Comparison of ENCODE assay signal across 10 cellular contexts in the genomic region with DNA sequence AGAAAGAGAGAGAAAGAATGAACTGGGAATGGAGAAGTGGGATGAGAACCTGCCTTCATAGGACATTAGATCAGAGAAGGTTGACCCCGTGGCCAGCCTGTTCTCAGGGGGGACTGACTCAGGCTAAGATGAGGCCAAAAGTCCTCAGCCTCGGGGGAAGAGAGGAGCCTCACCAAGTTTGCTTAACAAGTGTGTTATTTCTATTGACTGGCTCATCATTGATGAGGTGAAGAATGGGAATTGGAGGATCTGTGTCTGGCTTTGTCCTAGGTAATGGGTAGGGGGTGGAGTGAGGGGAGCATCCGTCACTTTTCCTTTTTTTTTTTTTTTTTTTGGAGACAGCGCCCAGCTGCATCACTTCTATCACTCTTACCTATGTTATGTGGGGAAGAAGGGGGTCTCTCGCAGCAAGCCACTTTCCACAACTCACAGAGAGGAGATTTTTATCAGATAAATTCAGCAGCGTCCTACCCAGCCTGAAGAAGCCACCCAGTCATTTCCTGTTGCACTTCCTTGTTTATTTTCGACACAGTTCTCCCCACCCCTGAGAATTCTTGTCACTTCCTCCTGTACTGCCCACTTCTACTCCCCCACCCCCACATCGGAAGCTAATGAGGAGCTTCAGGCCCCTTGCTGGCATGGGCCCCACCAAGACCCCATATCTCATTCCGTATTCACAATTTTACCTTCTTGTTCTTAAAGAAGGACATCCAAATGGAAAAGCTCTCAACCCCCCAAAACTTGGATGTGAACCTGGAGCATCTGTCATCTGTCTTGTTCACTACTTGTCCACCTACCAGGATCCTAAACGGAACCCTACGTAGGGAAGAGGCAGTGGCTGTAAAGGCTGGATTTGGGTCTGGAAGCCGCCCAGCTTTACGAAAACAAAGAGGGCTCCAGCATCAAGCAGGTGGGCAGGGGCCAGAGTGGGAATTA. TPM values are rescaled to one million over a fixed set of nuclear protein-coding genes. Genes with fewer than 3 reads are reported as not detected.
A peak's percentile ranks its signal among the peaks of the same experiment; 100 is the strongest.
DNase-seq lines count a peak whose midpoint lies in the region; ATAC-seq and TF ChIP-seq lines count a peak whose summit lies in the region.
"Had no signal": no experiment of that assay in that cellular context is flagged by ENCODE, and none has a peak within 500 bp of the region (broad histone marks: within the 10 kb centered on the region; RNA-seq: fewer than 3 reads in every experiment).

No MANE protein-coding gene starts in this region.

- DNase-seq in DMS153 (lab: John Stamatoyannopoulos, UW) (peak; percentile 6), DMS153 treated with DMSO at 0.1 percent for 48 hours (lab: John Stamatoyannopoulos, UW; ENCODE audit: unreplicated experiment) (no peak), SIG-M5 (lab: John Stamatoyannopoulos, UW) (peak; percentile 47), prostate gland (ENCODE audit: low spot score) (no peak), KG1 (lab: John Stamatoyannopoulos, UW) (no peak)

- no peak for TF ChIP-seq POLR2A in prostate gland (IDR thresholded peaks at IDR 0.05)

- TF ChIP-seq CTCF in prostate gland (IDR thresholded peaks at IDR 0.05): no peak

- H3K9me3 ChIP-seq in duodenal mucosa (ENCODE audit: control insufficient read depth in 1 of 2, low read length in 2 of 2) (no peaks in the 10 kb centered on the region), prostate gland (no peaks in the 10 kb centered on the region)

- H3K27ac ChIP-seq in duodenal mucosa (ENCODE audit: low read depth, low read length): peak overlapping the region; percentile 50
- H3K27ac ChIP-seq in prostate gland: peak overlapping the region; percentile 26 to 88
- H3K27ac ChIP-seq: 22Rv1, SK-N-MC had no signal

- H3K4me3 ChIP-seq in duodenal mucosa (ENCODE audit: low read depth in 1 of 2, low read length in 2 of 2): peak overlapping the region in 1 of 2 donors; percentile 43
- H3K4me3 ChIP-seq in prostate gland: no peak overlapping the region
- H3K4me3 ChIP-seq: SK-N-MC had no signal

- WGBS in prostate gland: 68% methylated on average over 13 of the region's 13 CpGs

- intact Hi-C loops in prostate gland (cut with DNase I): no loop called here

- ATAC-seq in HG02981 (IDR thresholded peaks at IDR 0.05; ENCODE audit: unreplicated experiment) (no peak), HG03039 (IDR thresholded peaks at IDR 0.05; ENCODE audit: unreplicated experiment) (no peak)

- no peaks in the 10 kb centered on the region for H3K27me3 ChIP-seq in duodenal mucosa (ENCODE audit: control insufficient read depth in 1 of 2, insufficient read depth in 2 of 2, low read length in 2 of 2)
- H3K27me3 ChIP-seq in prostate gland (replicated peaks; ENCODE audit: insufficient read depth): no peaks in the 10 kb centered on the region

- H3K36me3 ChIP-seq in duodenal mucosa (ENCODE audit: control insufficient read depth in 1 of 2, insufficient read depth in 2 of 2, low read length in 2 of 2) (no peaks in the 10 kb centered on the region), prostate gland (no peaks in the 10 kb centered on the region)

- H3K9ac ChIP-seq in duodenal mucosa (ENCODE audit: low read depth in 1 of 2, low read length in 2 of 2): peak overlapping the region in 1 of 2 donors; percentile 21

- H3K4me1 ChIP-seq in duodenal mucosa (ENCODE audit: control insufficient read depth in 1 of 2, insufficient read depth in 2 of 2, low read length in 2 of 2) (peaks cover 16 to 21% of the 10 kb centered on the region in 2 donors), prostate gland (replicated peaks) (no peaks in the 10 kb centered on the region)

RNA-seq across cellular contexts. Expression of a gene that starts 2.8 kb away (rescaled TPM):
- total RNA-seq in prostate gland: 100 to 1,000 TPM in 1 of 2 donors, 10 to 100 TPM in 1; 81.3 to 180 TPM

RNA-seq across cellular contexts. Expression of a gene that starts 40.0 kb away (rescaled TPM):
- total RNA-seq in prostate gland: 10 to 100 TPM; 13.3 to 25.7 TPM

Comparison
In these comparisons a context has a peak if more than half of its experiments do, and no peak if none do; other contexts are left out.
1. DNase-seq: peak in DMS153 (single experiment) and SIG-M5 (single experiment); none in DMS153 treated with DMSO at 0.1 percent for 48 hours (single experiment), prostate gland (single experiment) and KG1 (single experiment).